Comparison of ENCODE assay signal across 21 cellular contexts in the genomic region with DNA sequence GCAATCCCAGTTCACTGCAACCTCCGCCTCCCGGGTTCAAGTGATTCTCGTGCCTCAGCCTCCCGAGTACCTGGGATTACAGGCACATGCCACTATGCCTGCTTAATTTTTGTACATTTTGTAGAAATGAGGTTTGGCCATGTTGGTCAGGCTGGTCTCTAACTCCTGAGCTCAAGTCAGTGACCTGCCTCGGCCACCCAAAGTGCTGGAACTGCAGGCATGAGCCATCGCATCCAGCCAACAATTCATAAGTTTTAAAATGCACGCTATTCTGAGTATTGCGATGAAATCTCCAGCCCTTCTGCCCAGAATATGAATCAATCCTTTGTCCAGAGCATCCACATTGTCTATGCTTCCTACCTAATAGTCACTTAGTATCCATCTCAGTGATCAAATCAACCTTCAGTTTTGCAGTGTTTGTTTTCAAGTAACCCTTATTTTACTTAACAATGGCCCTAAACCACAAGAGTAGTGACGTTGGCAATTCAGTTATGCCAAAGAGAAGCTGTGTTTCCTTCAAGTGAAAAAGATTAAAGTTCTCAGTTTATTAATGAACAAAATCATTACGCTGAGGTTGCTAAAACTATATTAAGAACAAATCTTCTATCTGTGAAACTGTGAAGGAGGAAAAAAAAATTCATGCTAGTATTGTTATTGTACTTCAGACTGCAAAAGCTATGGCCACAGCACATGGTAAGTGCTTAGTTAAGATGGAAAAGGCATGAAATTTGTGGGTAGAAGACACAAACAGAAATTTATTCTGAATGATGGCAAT.
"Had no signal": no experiment of that assay in that cellular context is flagged by ENCODE, and none has a peak within 500 bp of the region (broad histone marks: within the 10 kb centered on the region; RNA-seq: fewer than 3 reads in every experiment).

No MANE protein-coding gene starts in this region.

- H3K9me3 Mint-ChIP-seq: activated naive CD8-positive, alpha-beta T cell treated with anti-CD3 and anti-CD28 coated beads, Interleukin-2, amount 10 ng/mL, durations not matched to agents 7 days and 5 days; activated T-cell treated with anti-CD3 and anti-CD28 coated beads, Interleukin-2, amount 50 U/mL, for 4 hours; activated T-helper 2 cell treated with anti-CD3 and anti-CD28 coated beads, Interferon-gamma antibody, Interleukin-2, Interleukin-4, amounts not matched to agents 10 μg/mL and 5 μg/mL and 100 μg/mL, durations not matched to agents 14 hours and 24 hours and 36 hours; endodermal cell; naive thymus-derived CD4-positive, alpha-beta T cell; stimulated activated naive CD8-positive, alpha-beta T cell treated with anti-CD3 and anti-CD28 coated beads, Interleukin-15, Interleukin-2, amounts not matched to agents 100 ng/mL and 50 ng/mL, for 24 hours; T-helper 1 cell treated with Interleukin-12 subunit alpha and Interleukin-12 subunit beta and Interleukin-4 antibody, amounts not matched to agents 30 μg/mL and 1 μg/mL, for 36 hours had no signal

- H3K4me1 ChIP-seq: gastroesophageal sphincter, thyroid gland had no signal

- FAIRE-seq: bronchial epithelial cell, islet of Langerhans had no signal

- H3K27ac ChIP-seq: coronary artery, gastroesophageal sphincter, thyroid gland had no signal

- H3K4me3 Mint-ChIP-seq: activated naive CD8-positive, alpha-beta T cell treated with anti-CD3 and anti-CD28 coated beads, Interleukin-2, amount 10 ng/mL, durations not matched to agents 7 days and 5 days; activated T-cell treated with anti-CD3 and anti-CD28 coated beads, Interleukin-2, amount 50 U/mL, for 4 hours; endodermal cell; naive thymus-derived CD4-positive, alpha-beta T cell; stimulated activated naive CD8-positive, alpha-beta T cell treated with anti-CD3 and anti-CD28 coated beads, Interleukin-15, Interleukin-2, amounts not matched to agents 100 ng/mL and 50 ng/mL, for 24 hours; T-helper 1 cell treated with Interleukin-12 subunit alpha and Interleukin-12 subunit beta and Interleukin-4 antibody, amounts not matched to agents 30 μg/mL and 1 μg/mL, for 36 hours had no signal

- ATAC-seq: activated T-cell treated with anti-CD3 and anti-CD28 coated beads, Interleukin-2, amount 50 U/mL, for 4 hours; gastroesophageal sphincter; naive thymus-derived CD4-positive, alpha-beta T cell had no signal

- H3K9me3 ChIP-seq: gastroesophageal sphincter, spleen, thyroid gland had no signal

- H3K27ac Mint-ChIP-seq: activated T-helper 2 cell treated with anti-CD3 and anti-CD28 coated beads, Interferon-gamma antibody, Interleukin-2, Interleukin-4, amounts not matched to agents 10 μg/mL and 5 μg/mL and 100 μg/mL, durations not matched to agents 14 hours and 24 hours and 36 hours; endodermal cell; T-helper 1 cell treated with Interleukin-12 subunit alpha and Interleukin-12 subunit beta and Interleukin-4 antibody, amounts not matched to agents 30 μg/mL and 1 μg/mL, for 36 hours had no signal

- H3K4me3 ChIP-seq: coronary artery, gastroesophageal sphincter, spleen, thyroid gland had no signal

- H3K27me3 Mint-ChIP-seq: activated naive CD8-positive, alpha-beta T cell treated with anti-CD3 and anti-CD28 coated beads, Interleukin-2, amount 10 ng/mL, durations not matched to agents 7 days and 5 days; naive thymus-derived CD4-positive, alpha-beta T cell; stimulated activated naive CD8-positive, alpha-beta T cell treated with anti-CD3 and anti-CD28 coated beads, Interleukin-15, Interleukin-2, amounts not matched to agents 100 ng/mL and 50 ng/mL, for 24 hours had no signal

- DNase-seq: activated CD4-positive, alpha-beta T cell treated with anti-CD3 and anti-CD28 coated beads for 4 hours; activated CD4-positive, alpha-beta T cell treated with anti-CD3 and anti-CD28 coated beads, Interleukin-2, amount 50 U/mL, for 48 hours; activated CD4-positive, CD25-positive, alpha-beta regulatory T cell; activated CD8-positive, alpha-beta memory T cell treated with anti-CD3 and anti-CD28 coated beads, Interleukin-2, amount 50 U/mL, for 48 hours; activated naive CD4-positive, alpha-beta T cell; activated naive CD8-positive, alpha-beta T cell treated with anti-CD3 and anti-CD28 coated beads, Interleukin-2, amount 10 ng/mL, durations not matched to agents 7 days and 5 days; activated T-cell treated with anti-CD3 and anti-CD28 coated beads, Interleukin-2, amount 50 U/mL, for 4 hours; amniotic stem cell; endodermal cell; hypothalamus; naive thymus-derived CD4-positive, alpha-beta T cell; spleen; stimulated activated CD4-positive, alpha-beta T cell treated with anti-CD3 and anti-CD28 coated beads, Interleukin-4, amount 100 ng/mL, for 24 hours; thyroid gland had no signal

- H3K27me3 ChIP-seq: gastroesophageal sphincter, spleen, thyroid gland had no signal

- H3K36me3 ChIP-seq: gastroesophageal sphincter, spleen, thyroid gland had no signal
